27 cellular contexts compared by ENCODE assay signal in the genomic region with DNA sequence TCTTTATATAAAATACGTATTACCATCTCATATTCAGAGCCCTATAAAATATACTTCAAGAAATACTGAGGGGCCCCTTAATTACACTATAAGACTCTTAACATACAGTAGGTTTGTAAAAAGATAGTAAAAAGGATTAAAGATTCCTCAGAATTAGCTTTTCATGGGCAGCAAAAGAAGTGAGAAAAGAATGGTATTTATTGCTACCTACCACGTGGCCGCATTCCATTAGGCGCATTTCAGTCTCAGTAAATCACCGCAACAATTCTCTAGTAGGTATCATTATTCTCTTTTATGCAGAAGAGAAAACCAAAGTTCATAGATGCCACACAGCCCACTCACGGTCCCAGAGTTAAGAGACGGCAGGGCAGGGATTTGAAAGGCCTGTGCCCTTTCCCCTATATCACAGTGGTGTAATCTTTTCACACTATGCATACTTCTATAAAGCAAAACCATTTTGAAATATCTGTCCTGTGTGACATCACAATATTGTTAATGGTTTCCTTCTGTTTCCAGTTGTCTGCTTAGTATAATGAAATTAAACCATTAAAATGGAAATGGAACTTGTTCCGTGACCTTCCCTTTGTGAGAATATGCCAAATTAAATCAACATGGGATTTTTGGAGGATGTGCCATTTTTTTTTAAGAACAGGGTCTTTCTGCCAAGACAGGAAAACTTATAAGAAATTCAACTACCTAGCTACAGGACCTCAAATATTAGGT.
"Had no signal": no experiment of that assay in that cellular context is flagged by ENCODE, and none has a peak within 500 bp of the region (broad histone marks: within the 10 kb centered on the region; RNA-seq: fewer than 3 reads in every experiment).

No MANE protein-coding gene starts in this region.

- H3K27me3 ChIP-seq: esophagus muscularis mucosa, gastrocnemius medialis, ovary, sigmoid colon, stomach, thyroid gland had no signal

- H3K27ac ChIP-seq: coronary artery, esophagus muscularis mucosa, gastrocnemius medialis, ovary, psoas muscle, sigmoid colon, stomach, thyroid gland had no signal

- H3K9me3 ChIP-seq: esophagus muscularis mucosa, gastrocnemius medialis, ovary, psoas muscle, sigmoid colon, stomach, thyroid gland had no signal

- H3K4me3 ChIP-seq: coronary artery, esophagus muscularis mucosa, gastrocnemius medialis, lung, ovary, psoas muscle, sigmoid colon, stomach, thyroid gland had no signal

- H3K36me3 ChIP-seq: esophagus muscularis mucosa, gastrocnemius medialis, ovary, sigmoid colon, stomach, thyroid gland had no signal

- FAIRE-seq: endothelial cell of umbilical vein, keratinocyte had no signal

- DNase-seq: dermis blood vessel endothelial cell; effector memory CD4-positive, alpha-beta T cell; foreskin fibroblast; gastrocnemius medialis; head of caudate nucleus; mesenchymal stem cell; midbrain; naive thymus-derived CD8-positive, alpha-beta T cell; nephron progenitor cell; nucleus accumbens; ovary; posterior cingulate gyrus; psoas muscle; right cardiac atrium; sigmoid colon; stimulated activated CD4-positive, alpha-beta T cell treated with anti-CD3 and anti-CD28 coated beads, Interleukin-2, amount 100 ng/mL, for 24 hours; stimulated activated CD4-positive, alpha-beta T cell treated with anti-CD3 and anti-CD28 coated beads, Interleukin-4, amount 100 ng/mL, for 24 hours; stimulated activated naive CD4-positive, alpha-beta T cell treated with Interleukin-2 at 50 U/mL for 16 hours; stomach; thyroid gland had no signal

- ATAC-seq: gastrocnemius medialis; left lobe of liver; naive thymus-derived CD8-positive, alpha-beta T cell; psoas muscle; right cardiac atrium; stimulated activated effector memory CD8-positive, alpha-beta T cell treated with anti-CD3 and anti-CD28 coated beads, Interleukin-12 subunit alpha, Interleukin-12 subunit beta, amount 100 ng/mL, for 72 hours had no signal

- H3K4me1 ChIP-seq: esophagus muscularis mucosa, gastrocnemius medialis, psoas muscle, sigmoid colon, stomach, thyroid gland had no signal
